Comparison of ENCODE assay signal across 20 cellular contexts in the genomic region with DNA sequence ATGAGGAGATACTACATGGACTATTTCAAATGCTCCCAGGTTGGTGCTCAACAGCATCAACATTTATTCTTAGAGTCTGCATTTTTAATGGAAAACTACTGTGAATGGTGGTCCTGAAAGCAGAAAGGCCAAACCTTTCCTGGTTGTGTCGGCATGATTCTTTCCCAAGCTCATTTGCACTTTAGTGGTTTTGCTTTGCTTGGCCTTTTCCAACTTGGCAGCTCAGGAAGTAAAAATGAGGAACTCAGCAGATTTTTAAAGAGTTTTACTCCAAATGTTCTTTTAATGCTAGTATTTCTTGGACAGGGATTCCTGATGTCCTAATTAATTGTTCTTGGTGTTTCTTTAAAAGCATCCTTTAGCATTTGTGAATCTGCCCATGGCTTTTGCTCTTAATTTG.
"Had no signal": no experiment of that assay in that cellular context is flagged by ENCODE, and none has a peak within 500 bp of the region (broad histone marks: within the 10 kb centered on the region; RNA-seq: fewer than 3 reads in every experiment).

No MANE protein-coding gene starts in this region.

- H3K27me3 ChIP-seq: dorsolateral prefrontal cortex, heart left ventricle, neutrophil, stomach, tibial artery, upper lobe of left lung, uterus had no signal

- H3K27me3 Mint-ChIP-seq: naive thymus-derived CD4-positive, alpha-beta T cell; stimulated activated naive B cell treated with anti-CD40 and anti-IgM and Interleukin-4, amounts not matched to agents 10 μg/mL and 1 μg/mL and 100 μg/mL, for 72 hours had no signal

- H3K4me3 ChIP-seq: dorsolateral prefrontal cortex, heart left ventricle, lung, psoas muscle, stomach, tibial artery, upper lobe of left lung, uterus had no signal

- H3K27ac ChIP-seq: heart left ventricle, neutrophil, psoas muscle, stomach, tibial artery, upper lobe of left lung, uterus had no signal

- H3K4me3 Mint-ChIP-seq: naive thymus-derived CD4-positive, alpha-beta T cell; stimulated activated naive B cell treated with anti-CD40 and anti-IgM and Interleukin-4, amounts not matched to agents 10 μg/mL and 1 μg/mL and 100 μg/mL, for 72 hours had no signal

- DNase-seq: cortex of kidney; dorsolateral prefrontal cortex; effector CD8-positive, alpha-beta T cell; foreskin melanocyte; heart left ventricle; hippocampal formation; left colon; left ventricle myocardium superior; mesendoderm; naive thymus-derived CD4-positive, alpha-beta T cell; psoas muscle; stimulated activated CD4-positive, alpha-beta T cell treated with anti-CD3 and anti-CD28 coated beads, Interleukin-2, amount 100 ng/mL, for 24 hours; stimulated activated CD4-positive, alpha-beta T cell treated with anti-CD3 and anti-CD28 coated beads, Interleukin-4, amount 100 ng/mL, for 4 hours; stimulated activated naive B cell treated with anti-CD40 and anti-IgM and Interleukin-4, amounts not matched to agents 10 μg/mL and 1 μg/mL and 100 μg/mL, for 72 hours; stomach; tibial artery; upper lobe of left lung; uterus had no signal

- H3K9me3 ChIP-seq: heart left ventricle, neutrophil, psoas muscle, stomach, tibial artery, upper lobe of left lung, uterus had no signal

- H3K4me1 ChIP-seq: psoas muscle, stomach, tibial artery, upper lobe of left lung, uterus had no signal

- H3K36me3 ChIP-seq: neutrophil, upper lobe of left lung, uterus had no signal

- H3K27ac Mint-ChIP-seq: naive thymus-derived CD4-positive, alpha-beta T cell; stimulated activated naive B cell treated with anti-CD40 and anti-IgM and Interleukin-4, amounts not matched to agents 10 μg/mL and 1 μg/mL and 100 μg/mL, for 72 hours had no signal

- H3K9me3 Mint-ChIP-seq: naive thymus-derived CD4-positive, alpha-beta T cell had no signal
